1 cellular context compared by ENCODE assay signal in genomic region chr7:43868181-43868580, GRCh38.
TF ChIP-seq lines count a peak whose summit lies in the region.

No MANE protein-coding gene starts in this region.

TF ChIP-seq in IMR-90, 13 proteins besides CTCF, POLR2A, EP300 and RAD21:
- TF ChIP-seq BHLHE40 (IDR thresholded peaks at IDR 0.05; ENCODE audit: low read depth, low read length) (no peak), CEBPB (IDR thresholded peaks at IDR 0.05; ENCODE audit: low read depth, low read length) (no peak), MAFK (IDR thresholded peaks at IDR 0.05; ENCODE audit: low read depth, low read length) (no peak), MXI1 (IDR thresholded peaks at IDR 0.05; ENCODE audit: borderline replicate concordance, low read depth, low read length) (no peak), SMC3 (IDR thresholded peaks at IDR 0.05; ENCODE audit: low read depth, low read length) (no peak)
